10 cellular contexts compared by ENCODE assay signal in genomic region chr17:67829331-67829730, GRCh38. TPM values are rescaled to one million over a fixed set of nuclear protein-coding genes. Genes with fewer than 3 reads are reported as not detected.
A peak's percentile ranks its signal among the peaks of the same experiment; 100 is the strongest.
DNase-seq lines count a peak whose midpoint lies in the region; ATAC-seq and TF ChIP-seq lines count a peak whose summit lies in the region.
"Had no signal": no experiment of that assay in that cellular context is flagged by ENCODE, and none has a peak within 500 bp of the region (broad histone marks: within the 10 kb centered on the region; RNA-seq: fewer than 3 reads in every experiment).

No MANE protein-coding gene starts in this region.

- CTCF ChIA-PET in OCI-LY7 (lab: Charles Lee; ENCODE audit: unreplicated experiment): no interaction called here

- H4K20me1 ChIP-seq in OCI-LY7 (ENCODE audit: insufficient read depth, low read length): peaks cover 24% of the 10 kb centered on the region

- H2AFZ ChIP-seq in OCI-LY7 (ENCODE audit: low read length): no peak overlapping the region

- H3K9me3 ChIP-seq in OCI-LY7 (ENCODE audit: low read length): no peaks in the 10 kb centered on the region

- peaks cover 64% of the 10 kb centered on the region for H3K4me1 Mint-ChIP-seq in activated naive CD4-positive, alpha-beta T cell treated with anti-CD3 and anti-CD28 coated beads, Interleukin-2, amount 50 U/mL, for 24 hours
- peaks cover 60% of the 10 kb centered on the region for H3K4me1 Mint-ChIP-seq in neural crest cell

- H3K36me3 ChIP-seq in OCI-LY7 (ENCODE audit: insufficient read depth, low read length): peaks cover 66% of the 10 kb centered on the region

- TF ChIP-seq CTCF in OCI-LY7 (conservative IDR thresholded peaks at IDR 0.05; ENCODE audit: low read length) (no peak), neural crest cell (conservative IDR thresholded peaks at IDR 0.05) (no peak)

- no peaks in the 10 kb centered on the region for H3K9me2 ChIP-seq in OCI-LY7 (ENCODE audit: insufficient read depth, low read length)

- DNase-seq in Caki2 (ENCODE audit: low read depth) (peak; percentile 48), OCI-LY7 (ENCODE audit: low spot score) (peak; percentile 69), neural crest cell (ENCODE audit: low read depth, low spot score) (no peak), NOMO-1 (lab: John Stamatoyannopoulos, UW; ENCODE audit: unreplicated experiment in 2 of 2) (no peak), globus pallidus (ENCODE audit: low spot score) (no peak), GF-D8 (lab: John Stamatoyannopoulos, UW) (no peak)
- DNase-seq: DMS79 treated with DMSO at 0.1 percent for 48 hours, kidney had no signal

- H3K27ac ChIP-seq in OCI-LY7 (ENCODE audit: low read depth, low read length, poor library complexity, severe bottlenecking): peak overlapping the region; percentile 5

- peaks cover 6% of the 10 kb centered on the region for H3K36me3 Mint-ChIP-seq in activated naive CD4-positive, alpha-beta T cell treated with anti-CD3 and anti-CD28 coated beads, Interleukin-2, amount 50 U/mL, for 24 hours
- peaks cover 4% of the 10 kb centered on the region for H3K36me3 Mint-ChIP-seq in neural crest cell (ENCODE audit: low read depth)

- peak overlapping the region; percentile 94 for H3K4me2 ChIP-seq in OCI-LY7 (ENCODE audit: low read length)

- H3K79me2 ChIP-seq in OCI-LY7 (ENCODE audit: insufficient read depth, low read depth, low read length): peaks cover 80% of the 10 kb centered on the region

- no peak for ATAC-seq in GM18907 (IDR thresholded peaks at IDR 0.05; ENCODE audit: unreplicated experiment)

- peaks cover 41% of the 10 kb centered on the region for H3K4me1 ChIP-seq in OCI-LY7 (ENCODE audit: insufficient read depth, low read length, poor library complexity, severe bottlenecking)

- no TSS peak for BruUV-seq in OCI-LY7 (replicated peaks; lab: Mats Ljungman, UMichigan)

- H3K27ac Mint-ChIP-seq in activated naive CD4-positive, alpha-beta T cell treated with anti-CD3 and anti-CD28 coated beads, Interleukin-2, amount 50 U/mL, for 24 hours: peak overlapping the region; percentile 89
- no peak overlapping the region for H3K27ac Mint-ChIP-seq in neural crest cell (ENCODE audit: unreplicated experiment)

- H3K9me3 Mint-ChIP-seq in activated naive CD4-positive, alpha-beta T cell treated with anti-CD3 and anti-CD28 coated beads, Interleukin-2, amount 50 U/mL, for 24 hours: no peaks in the 10 kb centered on the region
- H3K9me3 Mint-ChIP-seq in neural crest cell: no peaks in the 10 kb centered on the region

- intact Hi-C loops in OCI-LY7 (cut with micrococcal nuclease; ENCODE audit: unreplicated experiment): loop anchor here (5.0 kb wide), 1 partner anchor 452 kb away; the partner anchor contains the start of gene PITPNC1

- POLR2A ChIA-PET in OCI-LY7 (lab: Charles Lee): interaction anchor here (0.6 to 1.4 kb wide), 5 partner anchors 10 to 16 kb away, joined by 3 to 6 read pairs (median 3); no protein-coding TSS in a partner anchor

- no peaks in the 10 kb centered on the region for H3K27me3 Mint-ChIP-seq in activated naive CD4-positive, alpha-beta T cell treated with anti-CD3 and anti-CD28 coated beads, Interleukin-2, amount 50 U/mL, for 24 hours
- peaks cover 5% of the 10 kb centered on the region for H3K27me3 Mint-ChIP-seq in neural crest cell (ENCODE audit: low read depth)

- peak overlapping the region; percentile 88 for H3K4me3 ChIP-seq in OCI-LY7 (ENCODE audit: low read depth, low read length, poor library complexity, severe bottlenecking)

- in situ Hi-C loops in Caki2 (cut with HindIII; ENCODE audit: low pct_unique_long_range_greater_than_20kb, low sequenced_read_pairs): no loop called here

- H3K4me3 Mint-ChIP-seq in activated naive CD4-positive, alpha-beta T cell treated with anti-CD3 and anti-CD28 coated beads, Interleukin-2, amount 50 U/mL, for 24 hours: peak overlapping the region; percentile 84
- peak overlapping the region; percentile 94 for H3K4me3 Mint-ChIP-seq in neural crest cell

RNA-seq across cellular contexts. Expression of gene BPTF, which starts 4.0 kb away (rescaled TPM):
- 7.4 and 29.8 TPM in 2 replicates for total RNA-seq in Caki2 (2014; rRNA removed; shearing (Covaris generic); ENCODE audit: low replicate concordance)
- 86.1 and 104 TPM in 2 replicates for total RNA-seq in OCI-LY7 (2014; rRNA removed; shearing (Covaris generic))
- 211 and 212 TPM in 2 replicates for total RNA-seq in OCI-LY7 (2022)
- total RNA-seq in neural crest cell: 158 and 161 TPM in 2 replicates

Comparison
In these comparisons a context has a peak if more than half of its experiments do, and no peak if none do; other contexts are left out.
1. DNase-seq: peak in Caki2 (single experiment) and OCI-LY7 (single experiment); none in neural crest cell (single experiment), NOMO-1 (0 of 2), globus pallidus (single experiment) and GF-D8 (single experiment).